9 cellular contexts compared by ENCODE assay signal in genomic region chr3:87260270-87260669, GRCh38. TPM values are rescaled to one million over a fixed set of nuclear protein-coding genes. Genes with fewer than 3 reads are reported as not detected.
DNase-seq lines count a peak whose midpoint lies in the region; ATAC-seq, FAIRE-seq and TF ChIP-seq lines count a peak whose summit lies in the region.
"Had no signal": no experiment of that assay in that cellular context is flagged by ENCODE, and none has a peak within 500 bp of the region (broad histone marks: within the 10 kb centered on the region; RNA-seq: fewer than 3 reads in every experiment).

No MANE protein-coding gene starts in this region.

- no peak for TF ChIP-seq POLR2A in H54 (IDR thresholded peaks at IDR 0.05; ENCODE audit: low read depth, low read length)
- TF ChIP-seq POLR2A in gastrocnemius medialis (IDR thresholded peaks at IDR 0.05), result no peak
- TF ChIP-seq POLR2A in suprapubic skin (IDR thresholded peaks at IDR 0.05), result no peak

- H3K36me3 ChIP-seq in gastrocnemius medialis, result peaks cover 0 to 3% of the 10 kb centered on the region in 2 donors
- no peaks in the 10 kb centered on the region for H3K36me3 ChIP-seq in suprapubic skin

- H3K4me3 ChIP-seq in gastrocnemius medialis (no peak overlapping the region), suprapubic skin (no peak overlapping the region)

- DNase-seq in A172 (ENCODE audit: low spot score) (peak; percentile 58), DMS153 (lab: John Stamatoyannopoulos, UW) (peak; percentile 17), H54 (ENCODE audit: insufficient read length, low spot score) (no peak), NAMALWA (ENCODE audit: low spot score) (peak; percentile 68), foreskin keratinocyte (peak in 1 of 2 donors; percentile 29), gastrocnemius medialis (no peak), suprapubic skin (ENCODE audit: low spot score in 2 of 2) (no peak)
- DNase-seq in activated CD8-positive, alpha-beta T cell treated with anti-CD3 and anti-CD28 coated beads for 36 hours, result peak; percentile 69

- H3K4me1 Mint-ChIP-seq in activated CD8-positive, alpha-beta T cell treated with anti-CD3 and anti-CD28 coated beads for 36 hours (ENCODE audit: low read depth), result peaks cover 3% of the 10 kb centered on the region

- H3K27me3 ChIP-seq in foreskin keratinocyte, result no peaks in the 10 kb centered on the region
- H3K27me3 ChIP-seq in gastrocnemius medialis, result no peaks in the 10 kb centered on the region
- H3K27me3 ChIP-seq in suprapubic skin, result no peaks in the 10 kb centered on the region

- 37% methylated on average over 4 of the region's 4 CpGs for WGBS in suprapubic skin

- H3K27ac Mint-ChIP-seq in activated CD8-positive, alpha-beta T cell treated with anti-CD3 and anti-CD28 coated beads for 36 hours, result no peak overlapping the region

- no peak overlapping the region for H3K4me3 Mint-ChIP-seq in activated CD8-positive, alpha-beta T cell treated with anti-CD3 and anti-CD28 coated beads for 36 hours

- H3K9me3 ChIP-seq in gastrocnemius medialis (no peaks in the 10 kb centered on the region), suprapubic skin (no peaks in the 10 kb centered on the region)

- POLR2A ChIA-PET in activated CD8-positive, alpha-beta T cell treated with anti-CD3 and anti-CD28 coated beads for 36 hours (lab: Charles Lee), result interaction anchor here (0.6 kb wide), 1 partner anchor 34 kb away, joined by 3 read pairs; no protein-coding TSS in a partner anchor

- H3K27ac ChIP-seq in foreskin keratinocyte, result no peak overlapping the region
- no peak overlapping the region for H3K27ac ChIP-seq in gastrocnemius medialis
- H3K27ac ChIP-seq in suprapubic skin, result no peak overlapping the region

- H3K27me3 Mint-ChIP-seq in activated CD8-positive, alpha-beta T cell treated with anti-CD3 and anti-CD28 coated beads for 36 hours, result no peaks in the 10 kb centered on the region

- H3K4me1 ChIP-seq in foreskin keratinocyte, result no peaks in the 10 kb centered on the region
- H3K4me1 ChIP-seq in gastrocnemius medialis, result no peaks in the 10 kb centered on the region
- H3K4me1 ChIP-seq in suprapubic skin, result no peaks in the 10 kb centered on the region

- H3K9me3 Mint-ChIP-seq in activated CD8-positive, alpha-beta T cell treated with anti-CD3 and anti-CD28 coated beads for 36 hours, result no peaks in the 10 kb centered on the region

- peak; percentile 57 for FAIRE-seq in H54 (lab: Jason Lieb, UNC)

- peaks cover 3% of the 10 kb centered on the region for H3K36me3 Mint-ChIP-seq in activated CD8-positive, alpha-beta T cell treated with anti-CD3 and anti-CD28 coated beads for 36 hours (ENCODE audit: low read depth)

- CTCF ChIA-PET in activated CD8-positive, alpha-beta T cell treated with anti-CD3 and anti-CD28 coated beads for 36 hours (lab: Charles Lee), result interaction anchor here (0.6 to 3.4 kb wide), 21 partner anchors 9 to 722 kb away, joined by 3 to 30 read pairs (median 5); partner anchors contain the start of gene CHMP2B

- ATAC-seq in activated CD8-positive, alpha-beta T cell treated with anti-CD3 and anti-CD28 coated beads for 36 hours, result peak; percentile 55
- peak; percentile 67 for ATAC-seq in foreskin keratinocyte
- ATAC-seq in gastrocnemius medialis, result no peak

- intact Hi-C loops in activated CD8-positive, alpha-beta T cell treated with anti-CD3 and anti-CD28 coated beads for 36 hours (cut with micrococcal nuclease), result loop anchor here (10.0 kb wide), 1 partner anchor 55 kb away; no protein-coding TSS in a partner anchor
- intact Hi-C loops in gastrocnemius medialis (cut with DNase I; ENCODE audit: low total_unique reads), result no loop called here

- TF ChIP-seq EP300 in suprapubic skin (IDR thresholded peaks at IDR 0.05), result no peak

- peak; percentile 75 for TF ChIP-seq CTCF in activated CD8-positive, alpha-beta T cell treated with anti-CD3 and anti-CD28 coated beads for 36 hours (IDR thresholded peaks at IDR 0.05)
- TF ChIP-seq CTCF in foreskin keratinocyte (conservative IDR thresholded peaks at IDR 0.05), result peak; percentile 74
- TF ChIP-seq CTCF in gastrocnemius medialis (IDR thresholded peaks at IDR 0.05 in 4 of 5, conservative IDR thresholded peaks at IDR 0.05 in 1 of 5), result peak in 3 of 5 experiments; percentile 21 to 53 (median 32)
- TF ChIP-seq CTCF in suprapubic skin (IDR thresholded peaks at IDR 0.05), result peak in 1 of 2 donors; percentile 56

- in situ Hi-C loops in gastrocnemius medialis (cut with MboI; ENCODE audit: low sequenced_read_pairs in 4 of 4), result no loop called here

RNA-seq across cellular contexts. Expression of gene POU1F1, which starts 16.1 kb away (rescaled TPM):
- total RNA-seq in A172 (2014; rRNA removed; shearing (Covaris generic)), result not detected in 2 replicates
- total RNA-seq in activated CD8-positive, alpha-beta T cell treated with anti-CD3 and anti-CD28 coated beads for 36 hours, result not detected
- total RNA-seq in foreskin keratinocyte (not detected in 2 replicates), gastrocnemius medialis (not detected), suprapubic skin (not detected)
- polyA plus RNA-seq in foreskin keratinocyte, result not detected in 2 replicates
- total RNA-seq: T-helper 1 cell treated with Interleukin-12 subunit alpha and Interleukin-12 subunit beta and Interleukin-4 antibody, amounts not matched to agents 30 ng/mL and 1 ng/mL, for 36 hours had no signal

RNA-seq across cellular contexts. Expression of gene CHMP2B, which starts 33.2 kb away (rescaled TPM):
- 55.8 and 65.6 TPM in 2 replicates for total RNA-seq in A172 (2014; rRNA removed; shearing (Covaris generic))
- total RNA-seq in activated CD8-positive, alpha-beta T cell treated with anti-CD3 and anti-CD28 coated beads for 36 hours, result 10 to 100 TPM; 22.7 to 26.2 TPM
- total RNA-seq in foreskin keratinocyte, result 50.7 and 56.4 TPM in 2 replicates
- 28.2 and 37.7 TPM in 2 replicates for polyA plus RNA-seq in foreskin keratinocyte
- total RNA-seq in gastrocnemius medialis, result 10 to 100 TPM; 30.7 to 46.9 (median 33.6) TPM
- total RNA-seq in suprapubic skin, result 10 to 100 TPM; 27.4 to 43.5 (median 31.1) TPM

Comparison
In these comparisons a context has a peak if more than half of its experiments do, and no peak if none do; other contexts are left out.
1. DNase-seq: peak in A172 (single experiment), DMS153 (single experiment), NAMALWA (single experiment) and activated CD8-positive, alpha-beta T cell treated with anti-CD3 and anti-CD28 coated beads for 36 hours (single experiment); none in H54 (single experiment), gastrocnemius medialis (0 of 2) and suprapubic skin (0 of 2).
2. ATAC-seq: peak in activated CD8-positive, alpha-beta T cell treated with anti-CD3 and anti-CD28 coated beads for 36 hours (single experiment) and foreskin keratinocyte (single experiment); none in gastrocnemius medialis (0 of 2).